Comparison of ENCODE assay signal across 1 cellular context in genomic region chr6:31687321-31687720, GRCh38.
A peak's percentile ranks its signal among the peaks of the same experiment; 100 is the strongest.
TF ChIP-seq lines count a peak whose summit lies in the region.

No MANE protein-coding gene starts in this region.

TF ChIP-seq in GM12878, 131 proteins besides CTCF, POLR2A, EP300 and RAD21:
- TF ChIP-seq KLF5 (IDR thresholded peaks at IDR 0.05; ENCODE audit: partially characterized antibody), result no peak
- TF ChIP-seq SUPT20H (IDR thresholded peaks at IDR 0.05; ENCODE audit: borderline replicate concordance, control insufficient read depth, low read depth, low read length), result no peak
- TF ChIP-seq YY1 (IDR thresholded peaks at IDR 0.05; ENCODE audit: low read depth, low read length), result no peak
- TF ChIP-seq E4F1 (IDR thresholded peaks at IDR 0.05; ENCODE audit: borderline replicate concordance, partially characterized antibody), result no peak
- no peak for TF ChIP-seq ZBTB4 (CRISPR knock-in tag; IDR thresholded peaks at IDR 0.05)
- TF ChIP-seq POLR2AphosphoS5 (IDR thresholded peaks at IDR 0.05; ENCODE audit: low read length), result peak; percentile 27; the same call in 1 of the 2 replicates
- no peak for TF ChIP-seq ZBED1 (IDR thresholded peaks at IDR 0.05; ENCODE audit: borderline replicate concordance)
- TF ChIP-seq ATF7 (IDR thresholded peaks at IDR 0.05; ENCODE audit: low read depth), result no peak
TF ChIP-seq in GM12878: peak in this region for 1.
